Comparison of ENCODE assay signal across 2 cellular contexts in the genomic region with DNA sequence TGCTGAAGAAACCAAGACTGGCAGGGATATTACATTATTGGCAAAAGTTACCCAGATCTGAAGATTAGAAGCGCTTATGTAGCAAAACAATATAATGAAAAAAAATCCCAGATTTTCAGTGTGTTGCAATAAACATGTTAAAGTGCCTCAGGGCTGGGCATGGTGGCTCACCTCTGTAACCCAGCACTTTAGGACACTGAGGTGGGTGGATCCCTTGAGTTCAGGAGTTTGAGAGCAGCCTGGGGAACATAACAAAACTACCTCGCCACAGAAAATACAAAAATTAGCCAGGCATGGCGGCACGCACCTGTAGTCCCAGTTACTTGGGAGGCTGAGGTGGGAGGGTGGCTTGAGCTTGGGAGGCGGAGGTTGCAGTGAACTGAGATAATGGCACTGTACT.
TF ChIP-seq lines count a peak whose summit lies in the region.

No MANE protein-coding gene starts in this region.

TF ChIP-seq in GM12891, 5 proteins besides CTCF, POLR2A, EP300 and RAD21:
- TF ChIP-seq SPI1 (IDR thresholded peaks at IDR 0.05; ENCODE audit: low read depth, low read length) (no peak), TAF1 (IDR thresholded peaks at IDR 0.05; ENCODE audit: low read depth, low read length) (no peak), POU2F2 (IDR thresholded peaks at IDR 0.05; ENCODE audit: low read depth, low read length) (no peak), POLR2AphosphoS5 (IDR thresholded peaks at IDR 0.05; ENCODE audit: low read depth, low read length) (no peak)

TF ChIP-seq in SK-N-SH, 30 proteins besides CTCF, POLR2A, EP300 and RAD21:
- TF ChIP-seq YY1 (IDR thresholded peaks at IDR 0.05; ENCODE audit: low read depth) (no peak), TCF12 (IDR thresholded peaks at IDR 0.05) (no peak)
- TF ChIP-seq, protein P1, sequence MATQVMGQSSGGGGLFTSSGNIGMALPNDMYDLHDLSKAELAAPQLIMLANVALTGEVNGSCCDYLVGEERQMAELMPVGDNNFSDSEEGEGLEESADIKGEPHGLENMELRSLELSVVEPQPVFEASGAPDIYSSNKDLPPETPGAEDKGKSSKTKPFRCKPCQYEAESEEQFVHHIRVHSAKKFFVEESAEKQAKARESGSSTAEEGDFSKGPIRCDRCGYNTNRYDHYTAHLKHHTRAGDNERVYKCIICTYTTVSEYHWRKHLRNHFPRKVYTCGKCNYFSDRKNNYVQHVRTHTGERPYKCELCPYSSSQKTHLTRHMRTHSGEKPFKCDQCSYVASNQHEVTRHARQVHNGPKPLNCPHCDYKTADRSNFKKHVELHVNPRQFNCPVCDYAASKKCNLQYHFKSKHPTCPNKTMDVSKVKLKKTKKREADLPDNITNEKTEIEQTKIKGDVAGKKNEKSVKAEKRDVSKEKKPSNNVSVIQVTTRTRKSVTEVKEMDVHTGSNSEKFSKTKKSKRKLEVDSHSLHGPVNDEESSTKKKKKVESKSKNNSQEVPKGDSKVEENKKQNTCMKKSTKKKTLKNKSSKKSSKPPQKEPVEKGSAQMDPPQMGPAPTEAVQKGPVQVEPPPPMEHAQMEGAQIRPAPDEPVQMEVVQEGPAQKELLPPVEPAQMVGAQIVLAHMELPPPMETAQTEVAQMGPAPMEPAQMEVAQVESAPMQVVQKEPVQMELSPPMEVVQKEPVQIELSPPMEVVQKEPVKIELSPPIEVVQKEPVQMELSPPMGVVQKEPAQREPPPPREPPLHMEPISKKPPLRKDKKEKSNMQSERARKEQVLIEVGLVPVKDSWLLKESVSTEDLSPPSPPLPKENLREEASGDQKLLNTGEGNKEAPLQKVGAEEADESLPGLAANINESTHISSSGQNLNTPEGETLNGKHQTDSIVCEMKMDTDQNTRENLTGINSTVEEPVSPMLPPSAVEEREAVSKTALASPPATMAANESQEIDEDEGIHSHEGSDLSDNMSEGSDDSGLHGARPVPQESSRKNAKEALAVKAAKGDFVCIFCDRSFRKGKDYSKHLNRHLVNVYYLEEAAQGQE (IDR thresholded peaks at IDR 0.05; ENCODE audit: low read depth, low read length), result no peak
TF ChIP-seq in SK-N-SH: peak in this region for 0.
